ENCODE assay signal across 14 cellular contexts in genomic region chr2:40820319-40820718, GRCh38.
DNase-seq lines count a peak whose midpoint lies in the region; ATAC-seq, FAIRE-seq and TF ChIP-seq lines count a peak whose summit lies in the region.
"Had no signal": no experiment of that assay in that cellular context is flagged by ENCODE, and none has a peak within 500 bp of the region (broad histone marks: within the 10 kb centered on the region; RNA-seq: fewer than 3 reads in every experiment).

No MANE protein-coding gene starts in this region.

- H3K27me3 ChIP-seq in DND-41 (ENCODE audit: insufficient read depth, low read length, poor library complexity), result no peaks in the 10 kb centered on the region
- no peaks in the 10 kb centered on the region for H3K27me3 ChIP-seq in SJCRH30
- H3K27me3 ChIP-seq in suprapubic skin, result no peaks in the 10 kb centered on the region
- H3K27me3 ChIP-seq: Peyer's patch had no signal

- no peaks in the 10 kb centered on the region for H3K79me2 ChIP-seq in DND-41 (ENCODE audit: insufficient read depth, low read length)

- in situ Hi-C loops in astrocyte of the spinal cord (cut with HindIII; ENCODE audit: low sequenced_read_pairs), result no loop called here
- in situ Hi-C loops in GM13977 (cut with MboI; ENCODE audit: low pct_unique_long_range_greater_than_20kb, low sequenced_read_pairs, unreplicated experiment), result no loop called here

- no peak for ATAC-seq in DND-41 (ENCODE audit: insufficient read depth, low read depth)
- ATAC-seq: left lobe of liver; naive thymus-derived CD4-positive, alpha-beta T cell had no signal

- DNase-seq in DND-41 (no peak), M059J (ENCODE audit: low read depth) (peak; percentile 4), astrocyte of the spinal cord (ENCODE audit: low read depth, low spot score) (peak; percentile 9), myocyte (ENCODE audit: low read depth) (peak; percentile 4), GM13977 (ENCODE audit: low spot score) (no peak), SJCRH30 (no peak), suprapubic skin (ENCODE audit: low spot score in 2 of 2) (no peak), kidney (no peak)
- DNase-seq: naive thymus-derived CD4-positive, alpha-beta T cell; NCI-H510A treated with DMSO at 0.1 percent for 48 hours; Peyer's patch; stimulated activated CD4-positive, alpha-beta T cell treated with anti-CD3 and anti-CD28 coated beads, Interleukin-1b, Interleukin-23, amount 100 ng/mL, for 48 hours had no signal

- peak; percentile 34 for TF ChIP-seq CTCF in DND-41 (IDR thresholded peaks at IDR 0.05; ENCODE audit: borderline replicate concordance, extremely low read depth, low read length, poor library complexity, severe bottlenecking)
- peak; percentile 19 for TF ChIP-seq CTCF in astrocyte of the spinal cord (IDR thresholded peaks at IDR 0.05; ENCODE audit: low read depth, low read length)
- no peak for TF ChIP-seq CTCF in GM13977 (IDR thresholded peaks at IDR 0.05; ENCODE audit: extremely low read depth, insufficient read depth, missing control alignments)
- no peak for TF ChIP-seq CTCF in suprapubic skin (IDR thresholded peaks at IDR 0.05)
- no peak for TF ChIP-seq CTCF in kidney (IDR thresholded peaks at IDR 0.05; ENCODE audit: borderline replicate concordance, extremely low read depth, insufficient read depth)

- no peak for TF ChIP-seq EP300 in suprapubic skin (IDR thresholded peaks at IDR 0.05)

- peak overlapping the region; percentile 45 for H3K4me2 ChIP-seq in DND-41 (ENCODE audit: insufficient read depth, low read length)

- intact Hi-C loops in kidney (cut with DNase I), result no loop called here

- peak overlapping the region; percentile 52 for H2AFZ ChIP-seq in DND-41 (ENCODE audit: low read depth, low read length)

- peaks cover 4% of the 10 kb centered on the region; the same call in 1 of the 2 replicates for H3K36me3 ChIP-seq in DND-41 (ENCODE audit: insufficient read depth, low read length)
- H3K36me3 ChIP-seq in SJCRH30, result no peaks in the 10 kb centered on the region
- no peaks in the 10 kb centered on the region for H3K36me3 ChIP-seq in suprapubic skin
- no peaks in the 10 kb centered on the region for H3K36me3 ChIP-seq in kidney (ENCODE audit: control insufficient read depth in 1 of 2, insufficient read depth in 2 of 2, low read length in 2 of 2)
- H3K36me3 ChIP-seq: Peyer's patch had no signal

- no peak for TF ChIP-seq POLR2A in suprapubic skin (IDR thresholded peaks at IDR 0.05)

- peaks cover 15% of the 10 kb centered on the region for H3K9me3 ChIP-seq in DND-41 (ENCODE audit: insufficient read depth, low read length, severe bottlenecking)
- H3K9me3 ChIP-seq in SJCRH30 (replicated peaks), result no peaks in the 10 kb centered on the region
- no peaks in the 10 kb centered on the region for H3K9me3 ChIP-seq in suprapubic skin
- no peaks in the 10 kb centered on the region for H3K9me3 ChIP-seq in kidney (ENCODE audit: control insufficient read depth in 1 of 2, low read length in 2 of 2)
- H3K9me3 ChIP-seq: Peyer's patch had no signal

- peak overlapping the region in 1 of 2 experiments; percentile 13; a peak in 1 of 4 replicates for H3K4me3 ChIP-seq in DND-41 (ENCODE audit: low read depth in 1 of 2, low read length in 2 of 2)
- H3K4me3 ChIP-seq in astrocyte of the spinal cord (ENCODE audit: low read depth, low read length), result no peak overlapping the region
- H3K4me3 ChIP-seq in SJCRH30, result no peak overlapping the region
- H3K4me3 ChIP-seq in suprapubic skin, result no peak overlapping the region
- no peak overlapping the region for H3K4me3 ChIP-seq in kidney (ENCODE audit: low read length in 2 of 2)
- H3K4me3 ChIP-seq: Peyer's patch had no signal

- peak overlapping the region; percentile 53 for H3K27ac ChIP-seq in DND-41 (ENCODE audit: low read length)
- no peak overlapping the region for H3K27ac ChIP-seq in SJCRH30
- no peak overlapping the region for H3K27ac ChIP-seq in suprapubic skin
- no peak overlapping the region for H3K27ac ChIP-seq in kidney (ENCODE audit: low read depth in 2 of 2, low read length in 2 of 2)
- H3K27ac ChIP-seq: C4-2B, Peyer's patch had no signal

- peak overlapping the region; percentile 7; the same call in 1 of the 2 replicates for H3K9ac ChIP-seq in DND-41 (ENCODE audit: low read depth, low read length)
- H3K9ac ChIP-seq in kidney (ENCODE audit: low read length in 2 of 2), result no peak overlapping the region

- peaks cover 75% of the 10 kb centered on the region for H3K4me1 ChIP-seq in DND-41 (ENCODE audit: insufficient read depth, low read length)
- H3K4me1 ChIP-seq in SJCRH30, result no peaks in the 10 kb centered on the region
- no peaks in the 10 kb centered on the region for H3K4me1 ChIP-seq in suprapubic skin
- H3K4me1 ChIP-seq in kidney (ENCODE audit: control insufficient read depth in 1 of 2, insufficient read depth in 1 of 2, low read depth in 1 of 2, low read length in 2 of 2), result no peaks in the 10 kb centered on the region
- H3K4me1 ChIP-seq: Peyer's patch had no signal

- FAIRE-seq in kidney (lab: Jason Lieb, UNC), result no peak

- H4K20me1 ChIP-seq in DND-41 (ENCODE audit: insufficient read depth, low read length), result no peaks in the 10 kb centered on the region

Comparison
In these comparisons a context has a peak if more than half of its experiments do, and no peak if none do; other contexts are left out.
1. DNase-seq: peak in M059J (single experiment), astrocyte of the spinal cord (single experiment) and myocyte (single experiment); none in DND-41 (single experiment), GM13977 (single experiment), SJCRH30 (0 of 2), suprapubic skin (0 of 2) and kidney (single experiment).
2. CTCF ChIP-seq: peak in DND-41 (single experiment) and astrocyte of the spinal cord (single experiment); none in GM13977 (single experiment), suprapubic skin (0 of 2) and kidney (single experiment).